29 cellular contexts compared by ENCODE assay signal in the genomic region with DNA sequence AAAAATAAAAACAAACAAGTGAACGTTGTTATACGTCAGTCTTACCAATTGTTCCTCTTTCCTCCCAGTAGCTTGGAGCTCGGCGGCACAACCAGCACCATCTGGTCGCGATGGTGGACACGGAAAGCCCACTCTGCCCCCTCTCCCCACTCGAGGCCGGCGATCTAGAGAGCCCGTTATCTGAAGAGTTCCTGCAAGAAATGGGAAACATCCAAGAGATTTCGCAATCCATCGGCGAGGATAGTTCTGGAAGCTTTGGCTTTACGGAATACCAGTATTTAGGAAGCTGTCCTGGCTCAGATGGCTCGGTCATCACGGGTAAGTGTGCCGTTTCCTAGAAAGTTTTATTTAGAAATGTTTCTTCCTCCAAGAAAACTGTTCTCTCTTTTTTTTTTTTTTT.
"Had no signal": no experiment of that assay in that cellular context is flagged by ENCODE, and none has a peak within 500 bp of the region (broad histone marks: within the 10 kb centered on the region; RNA-seq: fewer than 3 reads in every experiment).

No MANE protein-coding gene starts in this region.

- H3K27me3 ChIP-seq: adrenal gland, body of pancreas, esophagus muscularis mucosa, gastroesophageal sphincter had no signal

- DNase-seq: activated CD4-positive, alpha-beta memory T cell treated with anti-CD3 and anti-CD28 coated beads for 36 hours; activated CD4-positive, alpha-beta T cell treated with anti-CD3 and anti-CD28 coated beads for 36 hours; activated CD4-positive, alpha-beta T cell treated with anti-CD3 and anti-CD28 coated beads, Interleukin-2, amount 10 ng/mL, durations not matched to agents 24 days and 14 days; activated CD4-positive, CD25-positive, alpha-beta regulatory T cell; activated CD4-positive, CD25-positive, alpha-beta regulatory T cell treated with anti-CD3 and anti-CD28 coated beads, Interleukin-2, amount 50 U/mL, for 72 hours; activated CD8-positive, alpha-beta memory T cell treated with anti-CD3 and anti-CD28 coated beads, Interleukin-2, amount 10 ng/mL, durations not matched to agents 7 days and 5 days; activated CD8-positive, alpha-beta memory T cell treated with anti-CD3 and anti-CD28 coated beads, Interleukin-2, amount 50 U/mL, for 4 hours; activated CD8-positive, alpha-beta T cell treated with anti-CD3 and anti-CD28 coated beads, Interleukin-2, amount 10 ng/mL, durations not matched to agents 7 days and 5 days; activated effector memory CD4-positive, alpha-beta T cell treated with anti-CD3 and anti-CD28 coated beads, Interleukin-2, amount 50 U/mL, for 16 hours; activated naive CD4-positive, alpha-beta T cell treated with anti-CD3 and anti-CD28 coated beads for 36 hours; activated naive CD8-positive, alpha-beta T cell treated with anti-CD3 and anti-CD28 coated beads for 36 hours; activated naive CD8-positive, alpha-beta T cell treated with anti-CD3 and anti-CD28 coated beads, Interleukin-2, amount 50 U/mL, for 24 hours; activated T-cell treated with anti-CD3 and anti-CD28 coated beads, Interleukin-2, amount 50 U/mL, for 1 hour; activated T-cell treated with anti-CD3 and anti-CD28 coated beads, Interleukin-2, amount 50 U/mL, for 48 hours; adrenal gland; amygdala; aorta; caudate nucleus; cortex of kidney; dermis blood vessel endothelial cell; effector CD4-positive, alpha-beta T cell; effector memory CD8-positive, alpha-beta T cell; erythroblast; foreskin melanocyte; T-helper 2 cell had no signal

- H3K9me3 ChIP-seq: adrenal gland, body of pancreas, esophagus muscularis mucosa, gastroesophageal sphincter had no signal

- H3K4me1 ChIP-seq: body of pancreas, gastroesophageal sphincter had no signal

- ATAC-seq: activated CD4-positive, alpha-beta T cell treated with anti-CD3 and anti-CD28 coated beads for 36 hours; activated CD8-positive, alpha-beta memory T cell treated with anti-CD3 and anti-CD28 coated beads, Interleukin-2, amount 10 ng/mL, durations not matched to agents 7 days and 5 days; activated CD8-positive, alpha-beta T cell treated with anti-CD3 and anti-CD28 coated beads, Interleukin-2, amount 10 ng/mL, durations not matched to agents 7 days and 5 days; activated naive CD8-positive, alpha-beta T cell treated with anti-CD3 and anti-CD28 coated beads, Interleukin-2, amount 50 U/mL, for 24 hours; body of pancreas; effector memory CD8-positive, alpha-beta T cell; gastroesophageal sphincter had no signal

- H3K4me3 ChIP-seq: adrenal gland, body of pancreas, esophagus muscularis mucosa, gastroesophageal sphincter had no signal

- H3K27ac ChIP-seq: adrenal gland, body of pancreas, esophagus muscularis mucosa, gastroesophageal sphincter had no signal

- FAIRE-seq: colon had no signal
